20 cellular contexts compared by ENCODE assay signal in genomic region chr14:100404419-100404818, GRCh38. TPM values are rescaled to one million over a fixed set of nuclear protein-coding genes. Genes with fewer than 3 reads are reported as not detected.
A peak's percentile ranks its signal among the peaks of the same experiment; 100 is the strongest.
DNase-seq lines count a peak whose midpoint lies in the region; ATAC-seq lines count a peak whose summit lies in the region.
"Had no signal": no experiment of that assay in that cellular context is flagged by ENCODE, and none has a peak within 500 bp of the region (broad histone marks: within the 10 kb centered on the region; RNA-seq: fewer than 3 reads in every experiment).

No MANE protein-coding gene starts in this region.

- H3K14ac ChIP-seq in mesenchymal stem cell (ENCODE audit: low read length in 2 of 2): no peak overlapping the region

- H3K79me1 ChIP-seq in mesenchymal stem cell (replicated peaks; ENCODE audit: low read length, poor library complexity, severe bottlenecking): peaks cover 43% of the 10 kb centered on the region

- H3K4me3 Mint-ChIP-seq in T-helper 2 cell treated with Interferon-gamma antibody and Interleukin-4, amounts not matched to agents 5 μg/mL and 100 μg/mL, for 36 hours: no peak overlapping the region
- no peak overlapping the region for H3K4me3 Mint-ChIP-seq in activated T-helper 17 cell treated with anti-CD3 and anti-CD28 coated beads, Interleukin-2, amount 50 U/mL, for 72 hours
- no peak overlapping the region for H3K4me3 Mint-ChIP-seq in naive thymus-derived CD4-positive, alpha-beta T cell
- H3K4me3 Mint-ChIP-seq in activated T-helper 1 cell treated with anti-CD3 and anti-CD28 coated beads, Interleukin-12 subunit alpha, Interleukin-12 subunit beta, Interleukin-2, Interleukin-4 antibody, amounts not matched to agents 30 ng/mL and 10 ng/mL and 1 ng/mL, durations not matched to agents 14 hours and 24 hours and 36 hours: no peak overlapping the region
- H3K4me3 Mint-ChIP-seq: GM23338, HFFc6 had no signal

- POLR2A ChIA-PET in naive thymus-derived CD4-positive, alpha-beta T cell (lab: Charles Lee): no interaction called here

- no peak overlapping the region for H2AFZ ChIP-seq in mesenchymal stem cell (ENCODE audit: low read depth, low read length)
- H2AFZ ChIP-seq: GM23338, PC-9 had no signal

- no peak overlapping the region for H3K18ac ChIP-seq in mesenchymal stem cell (ENCODE audit: low read depth in 1 of 2, low read length in 2 of 2)

- H3K4me1 ChIP-seq in BLaER1 treated with 17β-estradiol and CSF1 and Interleukin-3, amounts not matched to agents 10 nM and 100 nM: peaks cover 50 to 84% (median 74%) of the 10 kb centered on the region in 10 experiments
- H3K4me1 ChIP-seq in mesenchymal stem cell (ENCODE audit: control insufficient read depth, insufficient read depth, low read depth, low read length): peaks cover 53% of the 10 kb centered on the region
- peaks cover 17 to 20% of the 10 kb centered on the region in 2 donors for H3K4me1 ChIP-seq in naive thymus-derived CD4-positive, alpha-beta T cell (ENCODE audit: control insufficient read depth in 2 of 2, insufficient read depth in 2 of 2, low read length in 2 of 2)

- peaks cover 28% of the 10 kb centered on the region for H3K4me1 Mint-ChIP-seq in T-helper 2 cell treated with Interferon-gamma antibody and Interleukin-4, amounts not matched to agents 5 μg/mL and 100 μg/mL, for 36 hours (ENCODE audit: low read depth)
- peaks cover 25% of the 10 kb centered on the region for H3K4me1 Mint-ChIP-seq in activated T-helper 17 cell treated with anti-CD3 and anti-CD28 coated beads, Interleukin-2, amount 50 U/mL, for 72 hours
- peaks cover 33 to 65% (median 38%) of the 10 kb centered on the region in 7 donors for H3K4me1 Mint-ChIP-seq in naive thymus-derived CD4-positive, alpha-beta T cell
- peaks cover 22% of the 10 kb centered on the region for H3K4me1 Mint-ChIP-seq in activated T-helper 1 cell treated with anti-CD3 and anti-CD28 coated beads, Interleukin-12 subunit alpha, Interleukin-12 subunit beta, Interleukin-2, Interleukin-4 antibody, amounts not matched to agents 30 ng/mL and 10 ng/mL and 1 ng/mL, durations not matched to agents 14 hours and 24 hours and 36 hours (ENCODE audit: low read depth)

- H4K91ac ChIP-seq in mesenchymal stem cell (ENCODE audit: low read length): no peak overlapping the region

- no peak overlapping the region for H3K4ac ChIP-seq in mesenchymal stem cell (ENCODE audit: low read depth in 1 of 2, low read length in 2 of 2)

- no peaks in the 10 kb centered on the region for H3K36me3 Mint-ChIP-seq in T-helper 2 cell treated with Interferon-gamma antibody and Interleukin-4, amounts not matched to agents 5 μg/mL and 100 μg/mL, for 36 hours (ENCODE audit: low read depth)
- no peaks in the 10 kb centered on the region for H3K36me3 Mint-ChIP-seq in activated T-helper 17 cell treated with anti-CD3 and anti-CD28 coated beads, Interleukin-2, amount 50 U/mL, for 72 hours (ENCODE audit: low read depth)
- peaks cover 0 to 4% (median 0%) of the 10 kb centered on the region in 5 donors for H3K36me3 Mint-ChIP-seq in naive thymus-derived CD4-positive, alpha-beta T cell
- H3K36me3 Mint-ChIP-seq in activated T-helper 1 cell treated with anti-CD3 and anti-CD28 coated beads, Interleukin-12 subunit alpha, Interleukin-12 subunit beta, Interleukin-2, Interleukin-4 antibody, amounts not matched to agents 30 ng/mL and 10 ng/mL and 1 ng/mL, durations not matched to agents 14 hours and 24 hours and 36 hours (ENCODE audit: low read depth): peaks cover 2% of the 10 kb centered on the region

- H3K23ac ChIP-seq in mesenchymal stem cell (ENCODE audit: low read length in 2 of 2): no peak overlapping the region

- no peak for DNase-seq in T-helper 2 cell treated with Interferon-gamma antibody and Interleukin-4, amounts not matched to agents 5 μg/mL and 100 μg/mL, for 36 hours (ENCODE audit: low spot score)
- DNase-seq in T-helper 2 cell (no peak), mesenchymal stem cell (no peak), putamen (ENCODE audit: low spot score) (no peak)
- DNase-seq in naive thymus-derived CD4-positive, alpha-beta T cell: no peak
- DNase-seq in activated T-helper 1 cell treated with anti-CD3 and anti-CD28 coated beads, Interleukin-12 subunit alpha, Interleukin-12 subunit beta, Interleukin-2, Interleukin-4 antibody, amounts not matched to agents 30 ng/mL and 10 ng/mL and 1 ng/mL, durations not matched to agents 14 hours and 24 hours and 36 hours (ENCODE audit: low spot score): no peak
- DNase-seq: DMS 273 treated with DMSO at 0.1 percent for 48 hours, GF-D8, HFFc6, KBM-7, NCI-H1436, NCI-H2029, NCI-H2171, NCI-H446, NCI-H748 treated with DMSO at 0.1 percent for 48 hours, PC-9 had no signal

- 84% methylated on average over 4 of the region's 4 CpGs for WGBS in mesenchymal stem cell

- CTCF ChIA-PET in naive thymus-derived CD4-positive, alpha-beta T cell (lab: Charles Lee): no interaction called here

- H3K27me3 Mint-ChIP-seq in T-helper 2 cell treated with Interferon-gamma antibody and Interleukin-4, amounts not matched to agents 5 μg/mL and 100 μg/mL, for 36 hours (ENCODE audit: low read depth): peaks cover 2% of the 10 kb centered on the region
- no peaks in the 10 kb centered on the region for H3K27me3 Mint-ChIP-seq in activated T-helper 17 cell treated with anti-CD3 and anti-CD28 coated beads, Interleukin-2, amount 50 U/mL, for 72 hours
- no peaks in the 10 kb centered on the region for H3K27me3 Mint-ChIP-seq in naive thymus-derived CD4-positive, alpha-beta T cell
- H3K27me3 Mint-ChIP-seq in activated T-helper 1 cell treated with anti-CD3 and anti-CD28 coated beads, Interleukin-12 subunit alpha, Interleukin-12 subunit beta, Interleukin-2, Interleukin-4 antibody, amounts not matched to agents 30 ng/mL and 10 ng/mL and 1 ng/mL, durations not matched to agents 14 hours and 24 hours and 36 hours (ENCODE audit: insufficient read depth): no peaks in the 10 kb centered on the region

- no peak overlapping the region for H2BK120ac ChIP-seq in mesenchymal stem cell (ENCODE audit: low read depth, low read length)

- ATAC-seq in activated T-helper 17 cell treated with anti-CD3 and anti-CD28 coated beads, Interleukin-2, amount 50 U/mL, for 72 hours (replicated peaks): no peak
- no peak for ATAC-seq in naive thymus-derived CD4-positive, alpha-beta T cell
- ATAC-seq: GM23338 had no signal

- H2BK12ac ChIP-seq in mesenchymal stem cell (ENCODE audit: low read length in 2 of 2): no peak overlapping the region

- H3K27ac Mint-ChIP-seq in T-helper 2 cell treated with Interferon-gamma antibody and Interleukin-4, amounts not matched to agents 5 μg/mL and 100 μg/mL, for 36 hours: peak overlapping the region; percentile 41
- peak overlapping the region; percentile 66 for H3K27ac Mint-ChIP-seq in activated T-helper 17 cell treated with anti-CD3 and anti-CD28 coated beads, Interleukin-2, amount 50 U/mL, for 72 hours
- H3K27ac Mint-ChIP-seq in naive thymus-derived CD4-positive, alpha-beta T cell: peak overlapping the region in 4 of 9 donors; percentile 9 to 65 (median 42)
- no peak overlapping the region for H3K27ac Mint-ChIP-seq in activated T-helper 1 cell treated with anti-CD3 and anti-CD28 coated beads, Interleukin-12 subunit alpha, Interleukin-12 subunit beta, Interleukin-2, Interleukin-4 antibody, amounts not matched to agents 30 ng/mL and 10 ng/mL and 1 ng/mL, durations not matched to agents 14 hours and 24 hours and 36 hours
- H3K27ac Mint-ChIP-seq: HFFc6 had no signal

- peak overlapping the region in 8 of 11 experiments; percentile 16 to 84 (median 80); a peak in 13 of 22 replicates for H3K27ac ChIP-seq in BLaER1 treated with 17β-estradiol and CSF1 and Interleukin-3, amounts not matched to agents 10 nM and 100 nM
- no peak overlapping the region for H3K27ac ChIP-seq in mesenchymal stem cell (ENCODE audit: low read length, poor library complexity, severe bottlenecking)
- no peak overlapping the region for H3K27ac ChIP-seq in naive thymus-derived CD4-positive, alpha-beta T cell (ENCODE audit: low read depth, low read length)
- H3K27ac ChIP-seq: 22Rv1, PC-9 had no signal

- H3K4me2 ChIP-seq in BLaER1 treated with 17β-estradiol and CSF1 and Interleukin-3, amounts not matched to agents 10 nM and 100 nM: peak overlapping the region in 10 of 11 experiments; percentile 17 to 89 (median 76); a peak in 19 of 22 replicates
- no peak overlapping the region for H3K4me2 ChIP-seq in mesenchymal stem cell (ENCODE audit: low read length, poor library complexity, severe bottlenecking)
- H3K4me2 ChIP-seq: GM23338, PC-9 had no signal

- H4K20me1 ChIP-seq in BLaER1 treated with 17β-estradiol and CSF1 and Interleukin-3, amounts not matched to agents 10 nM and 100 nM: peaks cover 0 to 34% (median 0%) of the 10 kb centered on the region in 11 experiments; a peak in 6 of 22 replicates

- H3K36me3 ChIP-seq in BLaER1 treated with 17β-estradiol and CSF1 and Interleukin-3, amounts not matched to agents 10 nM and 100 nM: no peaks in the 10 kb centered on the region
- H3K36me3 ChIP-seq in mesenchymal stem cell (ENCODE audit: control insufficient read depth in 1 of 2, insufficient read depth in 2 of 2, low read depth in 1 of 2, low read length in 2 of 2): peaks cover 0 to 4% of the 10 kb centered on the region in 2 experiments
- no peaks in the 10 kb centered on the region for H3K36me3 ChIP-seq in naive thymus-derived CD4-positive, alpha-beta T cell (ENCODE audit: control insufficient read depth in 2 of 3, insufficient read depth in 3 of 3, low read length in 3 of 3)

- no peak overlapping the region for H2BK15ac ChIP-seq in mesenchymal stem cell (ENCODE audit: low read depth, poor library complexity, severe bottlenecking)

- H3K27me3 ChIP-seq in BLaER1 treated with 17β-estradiol and CSF1 and Interleukin-3, amounts not matched to agents 10 nM and 100 nM: no peaks in the 10 kb centered on the region
- H3K27me3 ChIP-seq in mesenchymal stem cell (ENCODE audit: control insufficient read depth in 1 of 2, insufficient read depth in 1 of 2, low read length in 2 of 2): no peaks in the 10 kb centered on the region
- H3K27me3 ChIP-seq in naive thymus-derived CD4-positive, alpha-beta T cell (ENCODE audit: control insufficient read depth in 2 of 2, insufficient read depth in 2 of 2, low read length in 2 of 2): no peaks in the 10 kb centered on the region

- no peaks in the 10 kb centered on the region for H3K9me3 Mint-ChIP-seq in T-helper 2 cell treated with Interferon-gamma antibody and Interleukin-4, amounts not matched to agents 5 μg/mL and 100 μg/mL, for 36 hours
- no peaks in the 10 kb centered on the region for H3K9me3 Mint-ChIP-seq in activated T-helper 17 cell treated with anti-CD3 and anti-CD28 coated beads, Interleukin-2, amount 50 U/mL, for 72 hours
- H3K9me3 Mint-ChIP-seq in naive thymus-derived CD4-positive, alpha-beta T cell: no peaks in the 10 kb centered on the region
- H3K9me3 Mint-ChIP-seq in activated T-helper 1 cell treated with anti-CD3 and anti-CD28 coated beads, Interleukin-12 subunit alpha, Interleukin-12 subunit beta, Interleukin-2, Interleukin-4 antibody, amounts not matched to agents 30 ng/mL and 10 ng/mL and 1 ng/mL, durations not matched to agents 14 hours and 24 hours and 36 hours: no peaks in the 10 kb centered on the region
- H3K9me3 Mint-ChIP-seq: GM23338, HFFc6 had no signal

- no peak overlapping the region for H2BK5ac ChIP-seq in mesenchymal stem cell (ENCODE audit: low read depth, low read length, poor library complexity, severe bottlenecking)

- intact Hi-C loops in naive thymus-derived CD4-positive, alpha-beta T cell (cut with micrococcal nuclease): no loop called here
- intact Hi-C loops in activated T-helper 1 cell treated with anti-CD3 and anti-CD28 coated beads, Interleukin-12 subunit alpha, Interleukin-12 subunit beta, Interleukin-2, Interleukin-4 antibody, amounts not matched to agents 30 ng/mL and 10 ng/mL and 1 ng/mL, durations not matched to agents 14 hours and 24 hours and 36 hours (cut with micrococcal nuclease): no loop called here

- peak overlapping the region; percentile 28 for H4K8ac ChIP-seq in mesenchymal stem cell (ENCODE audit: low read length)

- H3K4me3 ChIP-seq in BLaER1 treated with 17β-estradiol and CSF1 and Interleukin-3, amounts not matched to agents 10 nM and 100 nM: no peak overlapping the region
- no peak overlapping the region for H3K4me3 ChIP-seq in mesenchymal stem cell (ENCODE audit: insufficient read depth in 1 of 2, low read depth in 1 of 2, low read length in 2 of 2)
- no peak overlapping the region for H3K4me3 ChIP-seq in naive thymus-derived CD4-positive, alpha-beta T cell (ENCODE audit: low read length)
- H3K4me3 ChIP-seq: GM23338, PC-9 had no signal

- H3K9ac ChIP-seq in BLaER1 treated with 17β-estradiol and CSF1 and Interleukin-3, amounts not matched to agents 10 nM and 100 nM: no peak overlapping the region
- no peak overlapping the region for H3K9ac ChIP-seq in mesenchymal stem cell (ENCODE audit: low read length)

- H3K9me3 ChIP-seq in BLaER1 treated with 17β-estradiol and CSF1 and Interleukin-3, amounts not matched to agents 10 nM and 100 nM (replicated peaks in 1 of 11): no peaks in the 10 kb centered on the region
- no peaks in the 10 kb centered on the region for H3K9me3 ChIP-seq in mesenchymal stem cell (ENCODE audit: control insufficient read depth, low read length)
- no peaks in the 10 kb centered on the region for H3K9me3 ChIP-seq in naive thymus-derived CD4-positive, alpha-beta T cell (ENCODE audit: control insufficient read depth in 2 of 3, low read length in 3 of 3)

- peak overlapping the region; percentile 73 for H2AK5ac ChIP-seq in mesenchymal stem cell (ENCODE audit: low read length, severe bottlenecking)

RNA-seq across cellular contexts. Expression of gene WDR25, which starts 28.1 kb away (rescaled TPM):
- 1 to 10 TPM; 3.4 to 5.1 TPM for total RNA-seq in activated T-helper 17 cell treated with anti-CD3 and anti-CD28 coated beads, Interleukin-2, amount 50 U/mL, for 72 hours
- polyA plus RNA-seq in mesenchymal stem cell (2013, experiment 1 of 2): 12.3 TPM
- 12.0 TPM for polyA plus RNA-seq in mesenchymal stem cell (2013, experiment 2 of 2)
- 10 to 100 TPM in 1 of 5 experiments, 1 to 10 TPM in 4; 5.4 to 11.6 (median 6.6) TPM for total RNA-seq in naive thymus-derived CD4-positive, alpha-beta T cell
- polyA plus RNA-seq in naive thymus-derived CD4-positive, alpha-beta T cell: 10 to 100 TPM; 12.2 to 18.1 TPM
- 7.4 and 9.5 TPM in 2 replicates for total RNA-seq in activated T-helper 1 cell treated with anti-CD3 and anti-CD28 coated beads, Interleukin-12 subunit alpha, Interleukin-12 subunit beta, Interleukin-2, Interleukin-4 antibody, amounts not matched to agents 30 ng/mL and 10 ng/mL and 1 ng/mL, durations not matched to agents 14 hours and 24 hours and 36 hours

Comparison
In these comparisons a context has a peak if more than half of its experiments do, and no peak if none do; other contexts are left out.
1. H3K27ac ChIP-seq: peak in BLaER1 treated with 17β-estradiol and CSF1 and Interleukin-3, amounts not matched to agents 10 nM and 100 nM (8 of 11); none in mesenchymal stem cell (single experiment) and naive thymus-derived CD4-positive, alpha-beta T cell (single experiment).